Comparison of ENCODE assay signal across 16 cellular contexts in genomic region chr1:39755965-39756659, GRCh38. TPM values are rescaled to one million over a fixed set of nuclear protein-coding genes. Genes with fewer than 3 reads are reported as not detected.
DNase-seq lines count a peak whose midpoint lies in the region; ATAC-seq, FAIRE-seq and TF ChIP-seq lines count a peak whose summit lies in the region.
"Had no signal": no experiment of that assay in that cellular context is flagged by ENCODE, and none has a peak within 500 bp of the region (broad histone marks: within the 10 kb centered on the region; RNA-seq: fewer than 3 reads in every experiment).

No MANE protein-coding gene starts in this region.

- no peak for ATAC-seq in activated naive CD8-positive, alpha-beta T cell treated with anti-CD3 and anti-CD28 coated beads, Interleukin-2, amount 50 U/mL, for 24 hours
- ATAC-seq in activated CD8-positive, alpha-beta T cell treated with anti-CD3 and anti-CD28 coated beads for 36 hours = no peak
- no peak for ATAC-seq in GM19455 (IDR thresholded peaks at IDR 0.05; ENCODE audit: unreplicated experiment)
- no peak for ATAC-seq in SK-N-SH treated with all-trans-retinoic acid at 6 μM for 48 hours
- ATAC-seq: GM12878, Panc1 had no signal

- no peak for TF ChIP-seq CTCF in activated CD8-positive, alpha-beta T cell treated with anti-CD3 and anti-CD28 coated beads for 36 hours (IDR thresholded peaks at IDR 0.05)
- no peak for TF ChIP-seq CTCF in kidney (IDR thresholded peaks at IDR 0.05; ENCODE audit: borderline replicate concordance, extremely low read depth, insufficient read depth)

- H3K36me3 ChIP-seq in kidney (ENCODE audit: control insufficient read depth in 1 of 2, insufficient read depth in 2 of 2, low read length in 2 of 2) = peaks cover 47 to 48% of the 10 kb centered on the region in 2 donors

- no peak overlapping the region for H3K27ac ChIP-seq in kidney (ENCODE audit: low read depth in 2 of 2, low read length in 2 of 2)

- no peaks in the 10 kb centered on the region for H3K27me3 Mint-ChIP-seq in activated naive CD8-positive, alpha-beta T cell
- no peaks in the 10 kb centered on the region for H3K27me3 Mint-ChIP-seq in activated naive CD8-positive, alpha-beta T cell treated with anti-CD3 and anti-CD28 coated beads, Interleukin-2, amount 50 U/mL, for 24 hours
- no peaks in the 10 kb centered on the region for H3K27me3 Mint-ChIP-seq in activated CD8-positive, alpha-beta T cell treated with anti-CD3 and anti-CD28 coated beads for 36 hours

- DNase-seq in activated naive CD8-positive, alpha-beta T cell treated with anti-CD3 and anti-CD28 coated beads, Interleukin-2, amount 50 U/mL, for 24 hours = no peak
- no peak for DNase-seq in activated CD8-positive, alpha-beta T cell treated with anti-CD3 and anti-CD28 coated beads for 36 hours
- peak; percentile 67 for DNase-seq in kidney
- DNase-seq in inferior parietal cortex (ENCODE audit: extremely low spot score) = no peak
- DNase-seq in head of caudate nucleus = no peak
- DNase-seq: H9, NCI-H146, NCI-H446 treated with DMSO at 0.1 percent for 48 hours, Right ventricle myocardium superior had no signal

- FAIRE-seq in kidney (lab: Jason Lieb, UNC) = no peak
- FAIRE-seq: A204.1, GM12878, GM18507 had no signal

- no peaks in the 10 kb centered on the region for H3K9me3 ChIP-seq in kidney (ENCODE audit: control insufficient read depth in 1 of 2, low read length in 2 of 2)

- H3K27ac Mint-ChIP-seq in activated naive CD8-positive, alpha-beta T cell = peak overlapping the region; percentile 50
- H3K27ac Mint-ChIP-seq in activated naive CD8-positive, alpha-beta T cell treated with anti-CD3 and anti-CD28 coated beads, Interleukin-2, amount 50 U/mL, for 24 hours = no peak overlapping the region
- peak overlapping the region; percentile 64 for H3K27ac Mint-ChIP-seq in activated CD8-positive, alpha-beta T cell treated with anti-CD3 and anti-CD28 coated beads for 36 hours
- H3K27ac Mint-ChIP-seq: H9 had no signal

- H3K4me1 Mint-ChIP-seq in activated naive CD8-positive, alpha-beta T cell (ENCODE audit: low read depth) = no peaks in the 10 kb centered on the region
- H3K4me1 Mint-ChIP-seq in activated naive CD8-positive, alpha-beta T cell treated with anti-CD3 and anti-CD28 coated beads, Interleukin-2, amount 50 U/mL, for 24 hours = no peaks in the 10 kb centered on the region
- no peaks in the 10 kb centered on the region for H3K4me1 Mint-ChIP-seq in activated CD8-positive, alpha-beta T cell treated with anti-CD3 and anti-CD28 coated beads for 36 hours (ENCODE audit: low read depth)
- H3K4me1 Mint-ChIP-seq: H9 had no signal

- peaks cover 3% of the 10 kb centered on the region for H3K36me3 Mint-ChIP-seq in activated naive CD8-positive, alpha-beta T cell
- peaks cover 46% of the 10 kb centered on the region for H3K36me3 Mint-ChIP-seq in activated naive CD8-positive, alpha-beta T cell treated with anti-CD3 and anti-CD28 coated beads, Interleukin-2, amount 50 U/mL, for 24 hours (ENCODE audit: low read depth)
- peaks cover 40% of the 10 kb centered on the region for H3K36me3 Mint-ChIP-seq in activated CD8-positive, alpha-beta T cell treated with anti-CD3 and anti-CD28 coated beads for 36 hours (ENCODE audit: low read depth)

- no peak overlapping the region for H3K4me3 ChIP-seq in kidney (ENCODE audit: low read length in 2 of 2)
- H3K4me3 ChIP-seq: GM12878 had no signal

- H3K9ac ChIP-seq in kidney (ENCODE audit: low read length in 2 of 2) = no peak overlapping the region

- intact Hi-C loops in activated CD8-positive, alpha-beta T cell treated with anti-CD3 and anti-CD28 coated beads for 36 hours (cut with micrococcal nuclease) = no loop called here
- intact Hi-C loops in kidney (cut with DNase I) = no loop called here
- intact Hi-C loops in head of caudate nucleus (cut with DNase I) = no loop called here

- POLR2A ChIA-PET in activated CD8-positive, alpha-beta T cell treated with anti-CD3 and anti-CD28 coated beads for 36 hours (lab: Charles Lee) = interaction anchor here (4.3 kb wide), 1 partner anchor 16 kb away, joined by 15 read pairs; the partner anchor contains the start of gene PPIE

- CTCF ChIA-PET in activated CD8-positive, alpha-beta T cell treated with anti-CD3 and anti-CD28 coated beads for 36 hours (lab: Charles Lee) = no interaction called here

- no peaks in the 10 kb centered on the region for H3K4me1 ChIP-seq in kidney (ENCODE audit: control insufficient read depth in 1 of 2, insufficient read depth in 1 of 2, low read depth in 1 of 2, low read length in 2 of 2)

- H3K4me3 Mint-ChIP-seq in activated naive CD8-positive, alpha-beta T cell = no peak overlapping the region
- no peak overlapping the region for H3K4me3 Mint-ChIP-seq in activated naive CD8-positive, alpha-beta T cell treated with anti-CD3 and anti-CD28 coated beads, Interleukin-2, amount 50 U/mL, for 24 hours
- H3K4me3 Mint-ChIP-seq in activated CD8-positive, alpha-beta T cell treated with anti-CD3 and anti-CD28 coated beads for 36 hours = no peak overlapping the region
- H3K4me3 Mint-ChIP-seq: H9 had no signal

- no peaks in the 10 kb centered on the region for H3K9me3 Mint-ChIP-seq in activated naive CD8-positive, alpha-beta T cell (ENCODE audit: low read depth)
- H3K9me3 Mint-ChIP-seq in activated naive CD8-positive, alpha-beta T cell treated with anti-CD3 and anti-CD28 coated beads, Interleukin-2, amount 50 U/mL, for 24 hours = no peaks in the 10 kb centered on the region
- no peaks in the 10 kb centered on the region for H3K9me3 Mint-ChIP-seq in activated CD8-positive, alpha-beta T cell treated with anti-CD3 and anti-CD28 coated beads for 36 hours

TF ChIP-seq in SK-N-SH treated with all-trans-retinoic acid at 6 μM for 48 hours, 23 proteins besides CTCF, POLR2A, EP300 and RAD21:
- TF ChIP-seq RARB (CRISPR knock-in tag; IDR thresholded peaks at IDR 0.05) (no peak), ZFP30 (CRISPR knock-in tag; IDR thresholded peaks at IDR 0.05) (no peak), ZNF70 (CRISPR knock-in tag; IDR thresholded peaks at IDR 0.05) (no peak), ARNTL (CRISPR knock-in tag; IDR thresholded peaks at IDR 0.05; ENCODE audit: borderline replicate concordance, low read depth) (no peak), BACH2 (CRISPR knock-in tag; IDR thresholded peaks at IDR 0.05; ENCODE audit: borderline replicate concordance) (no peak), SNAI2 (CRISPR knock-in tag; IDR thresholded peaks at IDR 0.05) (no peak), ZNF8 (CRISPR knock-in tag; IDR thresholded peaks at IDR 0.05) (no peak), ESRRG (CRISPR knock-in tag; IDR thresholded peaks at IDR 0.05) (no peak), CREB5 (CRISPR knock-in tag; IDR thresholded peaks at IDR 0.05; ENCODE audit: low read depth) (no peak)
TF ChIP-seq in SK-N-SH treated with all-trans-retinoic acid at 6 μM for 48 hours: peak in this region for 0.

RNA-seq across cellular contexts. Expression of gene OXCT2, which starts 15.0 kb away (rescaled TPM):
- total RNA-seq in activated CD8-positive, alpha-beta T cell treated with anti-CD3 and anti-CD28 coated beads for 36 hours = 1 to 10 TPM; 2.7 to 4.2 TPM
- total RNA-seq in kidney = 0.98 TPM
- 0.32 TPM for polyA plus RNA-seq in kidney (ENCODE audit: insufficient read depth, low read depth, low replicate concordance)

RNA-seq across cellular contexts. Expression of gene PPIE, which starts 17.4 kb away (rescaled TPM):
- total RNA-seq in activated CD8-positive, alpha-beta T cell treated with anti-CD3 and anti-CD28 coated beads for 36 hours = 10 to 100 TPM; 71.7 to 74.7 TPM
- total RNA-seq in kidney = 58.6 TPM
- polyA plus RNA-seq in kidney (ENCODE audit: insufficient read depth, low read depth, low replicate concordance) = 52.0 TPM

RNA-seq across cellular contexts. Expression of gene BMP8B, which starts 32.6 kb away (rescaled TPM):
- total RNA-seq in activated CD8-positive, alpha-beta T cell treated with anti-CD3 and anti-CD28 coated beads for 36 hours = under 1 TPM; 0.36 to 0.51 TPM
- total RNA-seq in kidney = 4.9 TPM
- 0.34 TPM for polyA plus RNA-seq in kidney (ENCODE audit: insufficient read depth, low read depth, low replicate concordance)
